ENCODE assay signal across 17 cellular contexts in the genomic region with DNA sequence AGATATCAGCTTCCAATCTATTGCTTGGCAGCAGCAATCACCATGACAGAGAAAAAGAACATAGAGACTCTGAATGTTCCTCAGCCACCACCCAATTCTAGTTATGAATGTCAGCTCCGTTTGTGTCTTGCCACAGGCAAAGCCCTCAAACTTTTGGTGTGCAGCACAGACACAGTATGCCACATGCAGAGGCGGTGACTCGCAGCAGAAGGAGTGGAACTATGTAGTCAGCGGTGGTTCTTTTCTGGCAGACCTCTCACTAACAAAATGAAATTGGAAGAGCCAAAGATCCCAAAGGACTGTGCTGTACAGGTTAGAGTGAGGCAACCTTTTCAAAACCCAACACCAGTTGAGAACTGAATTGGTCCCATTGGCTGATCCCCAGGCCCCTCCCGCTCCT.
DNase-seq lines count a peak whose midpoint lies in the region; ATAC-seq lines count a peak whose summit lies in the region.
"Had no signal": no experiment of that assay in that cellular context is flagged by ENCODE, and none has a peak within 500 bp of the region (broad histone marks: within the 10 kb centered on the region; RNA-seq: fewer than 3 reads in every experiment).

No MANE protein-coding gene starts in this region.

- DNase-seq in AG08395 (ENCODE audit: low spot score) (peak; percentile 59), Daoy (ENCODE audit: low read depth) (peak; percentile 4), amniotic epithelial cell (ENCODE audit: low read depth) (peak; percentile 24), iris pigment epithelial cell (ENCODE audit: low read depth) (peak; percentile 44), left lobe of liver (ENCODE audit: low spot score) (no peak), immature natural killer cell (no peak)
- no peak for DNase-seq in central memory CD4-positive, alpha-beta T cell
- DNase-seq: body of pancreas; DMS79 treated with DMSO at 0.1 percent for 48 hours; effector CD4-positive, alpha-beta T cell; H9; KBM-7; kidney; NCI-H1436 treated with DMSO at 0.1 percent for 48 hours; NCI-H446 treated with DMSO at 0.1 percent for 48 hours; small intestine had no signal

- H3K27me3 Mint-ChIP-seq in immature natural killer cell (ENCODE audit: low read depth in 3 of 3): peaks cover 0 to 4% (median 2%) of the 10 kb centered on the region in 3 donors

- no peaks in the 10 kb centered on the region for H3K4me1 Mint-ChIP-seq in immature natural killer cell
- H3K4me1 Mint-ChIP-seq: H9 had no signal

- H3K9me3 Mint-ChIP-seq in immature natural killer cell: no peaks in the 10 kb centered on the region

- H3K4me3 Mint-ChIP-seq in immature natural killer cell: no peak overlapping the region
- H3K4me3 Mint-ChIP-seq: H9 had no signal

- H3K36me3 Mint-ChIP-seq in immature natural killer cell: peaks cover 0 to 8% (median 0%) of the 10 kb centered on the region in 3 donors

- ATAC-seq in left lobe of liver (no peak), HG03175 (IDR thresholded peaks at IDR 0.05; ENCODE audit: unreplicated experiment) (no peak)
- ATAC-seq: body of pancreas had no signal

- H3K27ac Mint-ChIP-seq in immature natural killer cell: no peak overlapping the region
- H3K27ac Mint-ChIP-seq: H9 had no signal

Comparison
In these comparisons a context has a peak if more than half of its experiments do, and no peak if none do; other contexts are left out.
1. DNase-seq: peak in AG08395 (single experiment), Daoy (single experiment), amniotic epithelial cell (single experiment) and iris pigment epithelial cell (single experiment); none in left lobe of liver (single experiment), immature natural killer cell (0 of 3) and central memory CD4-positive, alpha-beta T cell (single experiment).